ENCODE assay signal across 25 cellular contexts in genomic region chr17:76924345-76925332, GRCh38. TPM values are rescaled to one million over a fixed set of nuclear protein-coding genes. Genes with fewer than 3 reads are reported as not detected.
DNase-seq lines count a peak whose midpoint lies in the region; ATAC-seq and TF ChIP-seq lines count a peak whose summit lies in the region.
"Had no signal": no experiment of that assay in that cellular context is flagged by ENCODE, and none has a peak within 500 bp of the region (broad histone marks: within the 10 kb centered on the region; RNA-seq: fewer than 3 reads in every experiment).

No MANE protein-coding gene starts in this region.

- no peak overlapping the region for H3K9ac ChIP-seq in endodermal cell (ENCODE audit: extremely low read depth, low read length, poor library complexity, severe bottlenecking)
- H3K9ac ChIP-seq: GM23248 had no signal

- intact Hi-C loops in Panc1 (cut with micrococcal nuclease; ENCODE audit: unreplicated experiment) (no loop called here), upper lobe of right lung (cut with DNase I) (no loop called here), psoas muscle (cut with DNase I) (no loop called here)

- H3K4me1 ChIP-seq in Panc1 (ENCODE audit: control insufficient read depth, insufficient read depth, low read length) (peaks cover 14% of the 10 kb centered on the region; the same call in 1 of the 2 replicates), endodermal cell (ENCODE audit: control insufficient read depth, insufficient read depth, low read length) (no peaks in the 10 kb centered on the region), upper lobe of right lung (no peaks in the 10 kb centered on the region), psoas muscle (no peaks in the 10 kb centered on the region)
- H3K4me1 ChIP-seq: SJSA1, suprapubic skin had no signal

- CTCF ChIA-PET in Panc1 (lab: Charles Lee) = interaction anchor here (0.7 kb wide), 1 partner anchor 121 kb away, joined by 3 read pairs; no protein-coding TSS in a partner anchor

- POLR2A ChIA-PET in Panc1 (lab: Charles Lee) = no interaction called here

- no peak overlapping the region for H3K4me3 Mint-ChIP-seq in endodermal cell
- H3K4me3 Mint-ChIP-seq: activated naive CD4-positive, alpha-beta T cell treated with anti-CD3 and anti-CD28 coated beads, Interleukin-2, amount 50 U/mL, for 24 hours; activated T-helper 17 cell treated with anti-CD3 and anti-CD28 coated beads, Interleukin-2, amount 50 U/mL, for 72 hours; dendritic cell treated with granulocyte-macrophage colony-stimulating factor and Interleukin-4, amounts not matched to agents 40 ng/mL and 50 ng/mL, for 4 days; naive B cell; T-helper 1 cell treated with Interleukin-12 subunit alpha and Interleukin-12 subunit beta and Interleukin-4 antibody, amounts not matched to agents 30 μg/mL and 1 μg/mL, for 36 hours had no signal

- H3K9me3 Mint-ChIP-seq in endodermal cell = no peaks in the 10 kb centered on the region
- H3K9me3 Mint-ChIP-seq: activated naive CD4-positive, alpha-beta T cell treated with anti-CD3 and anti-CD28 coated beads, Interleukin-2, amount 50 U/mL, for 24 hours; activated T-helper 17 cell treated with anti-CD3 and anti-CD28 coated beads, Interleukin-2, amount 50 U/mL, for 72 hours; dendritic cell treated with granulocyte-macrophage colony-stimulating factor and Interleukin-4, amounts not matched to agents 40 ng/mL and 50 ng/mL, for 4 days; naive B cell; T-helper 1 cell treated with Interleukin-12 subunit alpha and Interleukin-12 subunit beta and Interleukin-4 antibody, amounts not matched to agents 30 μg/mL and 1 μg/mL, for 36 hours had no signal

- no peaks in the 10 kb centered on the region for H3K9me3 ChIP-seq in Panc1 (ENCODE audit: control insufficient read depth, insufficient read depth, low read depth, low read length)
- no peaks in the 10 kb centered on the region for H3K9me3 ChIP-seq in endodermal cell (ENCODE audit: control insufficient read depth, low read length)
- H3K9me3 ChIP-seq in upper lobe of right lung = no peaks in the 10 kb centered on the region
- H3K9me3 ChIP-seq in psoas muscle = no peaks in the 10 kb centered on the region
- H3K9me3 ChIP-seq: ascending aorta, left ventricle myocardium inferior, SJSA1, suprapubic skin had no signal

- H3K4me1 Mint-ChIP-seq in endodermal cell = peaks cover 10% of the 10 kb centered on the region
- H3K4me1 Mint-ChIP-seq: activated naive CD4-positive, alpha-beta T cell treated with anti-CD3 and anti-CD28 coated beads, Interleukin-2, amount 50 U/mL, for 24 hours; activated T-helper 17 cell treated with anti-CD3 and anti-CD28 coated beads, Interleukin-2, amount 50 U/mL, for 72 hours; naive B cell had no signal

- DNase-seq in NCI-H2196 (lab: John Stamatoyannopoulos, UW; ENCODE audit: unreplicated experiment) (peak; percentile 18), NCI-H2196 treated with DMSO at 0.1 percent for 48 hours (lab: John Stamatoyannopoulos, UW; ENCODE audit: unreplicated experiment) (no peak), DMS153 (lab: John Stamatoyannopoulos, UW) (peak; percentile 75), Panc1 (ENCODE audit: low read depth, low spot score) (no peak), endodermal cell (no peak), upper lobe of right lung (no peak), psoas muscle (no peak)
- DNase-seq: activated CD4-positive, alpha-beta T cell treated with anti-CD3 and anti-CD28 coated beads for 4 hours; KG1; left ventricle myocardium inferior; naive B cell; NCI-H1694 treated with DMSO at 0.1 percent for 48 hours; NCI-H345; NK-92 treated with Interleukin-12 subunit alpha and Interleukin-12 subunit beta, amount 100 ng/mL, for 24 hours; occipital lobe had no signal

- no peak overlapping the region for H3K27ac Mint-ChIP-seq in endodermal cell
- H3K27ac Mint-ChIP-seq: activated naive CD4-positive, alpha-beta T cell treated with anti-CD3 and anti-CD28 coated beads, Interleukin-2, amount 50 U/mL, for 24 hours; activated T-helper 17 cell treated with anti-CD3 and anti-CD28 coated beads, Interleukin-2, amount 50 U/mL, for 72 hours; dendritic cell treated with granulocyte-macrophage colony-stimulating factor and Interleukin-4, amounts not matched to agents 40 ng/mL and 50 ng/mL, for 4 days had no signal

- ATAC-seq in Panc1 (peak; percentile 62), upper lobe of right lung (no peak), psoas muscle (no peak), HG02870 (IDR thresholded peaks at IDR 0.05; ENCODE audit: unreplicated experiment) (no peak)
- ATAC-seq: activated T-helper 17 cell treated with anti-CD3 and anti-CD28 coated beads, Interleukin-2, amount 50 U/mL, for 72 hours had no signal

- H3K27ac ChIP-seq in Panc1 (ENCODE audit: low read length) (no peak overlapping the region; the same call in 1 of the 2 replicates), endodermal cell (ENCODE audit: low read depth, low read length) (peak overlapping the region; percentile 24), upper lobe of right lung (no peak overlapping the region), psoas muscle (no peak overlapping the region)
- H3K27ac ChIP-seq: ascending aorta, GM23248, left ventricle myocardium inferior, SJSA1, suprapubic skin had no signal

- no peaks in the 10 kb centered on the region; the same call in 1 of the 2 replicates for H3K36me3 ChIP-seq in Panc1 (ENCODE audit: control insufficient read depth, insufficient read depth, low read length)
- H3K36me3 ChIP-seq in endodermal cell (ENCODE audit: control insufficient read depth, insufficient read depth, low read length) = no peaks in the 10 kb centered on the region
- H3K36me3 ChIP-seq in upper lobe of right lung = no peaks in the 10 kb centered on the region
- H3K36me3 ChIP-seq in psoas muscle (ENCODE audit: insufficient read depth in 1 of 2, low read depth in 1 of 2) = no peaks in the 10 kb centered on the region
- H3K36me3 ChIP-seq: ascending aorta, left ventricle myocardium inferior, suprapubic skin had no signal

- BruUV-seq in Panc1 (replicated peaks; lab: Mats Ljungman, UMichigan) = no TSS peak

- peaks cover 9% of the 10 kb centered on the region for H3K27me3 Mint-ChIP-seq in endodermal cell (ENCODE audit: insufficient read depth)
- H3K27me3 Mint-ChIP-seq: activated naive CD4-positive, alpha-beta T cell treated with anti-CD3 and anti-CD28 coated beads, Interleukin-2, amount 50 U/mL, for 24 hours had no signal

- TF ChIP-seq CTCF in Panc1 (IDR thresholded peaks at IDR 0.05) = no peak
- TF ChIP-seq CTCF in endodermal cell (conservative IDR thresholded peaks at IDR 0.05) = no peak
- TF ChIP-seq CTCF in upper lobe of right lung (IDR thresholded peaks at IDR 0.05) = no peak
- TF ChIP-seq CTCF in psoas muscle (IDR thresholded peaks at IDR 0.05) = no peak

- H3K27me3 ChIP-seq in Panc1 (ENCODE audit: control insufficient read depth, insufficient read depth, low read length) (no peaks in the 10 kb centered on the region), endodermal cell (ENCODE audit: control insufficient read depth, insufficient read depth, low read length, poor library complexity, severe bottlenecking) (no peaks in the 10 kb centered on the region), upper lobe of right lung (peaks cover 30% of the 10 kb centered on the region), psoas muscle (ENCODE audit: insufficient read depth in 3 of 3, low read length in 2 of 3) (peaks cover 0 to 14% (median 5%) of the 10 kb centered on the region in 3 donors)
- H3K27me3 ChIP-seq: ascending aorta, SJSA1 had no signal

- WGBS in endodermal cell (ENCODE audit: insufficient coverage in 1 of 2, insufficient read length in 1 of 2), 2 experiments = 88 to 89% methylated on average over 17 to 27 of the region's 32 CpGs
- 67 to 74% (median 69%) methylated on average over 28 to 32 of the region's 32 CpGs for WGBS in psoas muscle, 3 donors

- H3K36me3 Mint-ChIP-seq in endodermal cell (ENCODE audit: low read depth) = no peaks in the 10 kb centered on the region
- H3K36me3 Mint-ChIP-seq: activated naive CD4-positive, alpha-beta T cell treated with anti-CD3 and anti-CD28 coated beads, Interleukin-2, amount 50 U/mL, for 24 hours; naive B cell had no signal

- in situ Hi-C loops in Panc1 (cut with HindIII; ENCODE audit: low pct_unique_long_range_greater_than_20kb, low sequenced_read_pairs) = no loop called here

- H3K4me3 ChIP-seq in Panc1 (ENCODE audit: low read depth in 2 of 2, low read length in 2 of 2) = no peak overlapping the region
- H3K4me3 ChIP-seq in endodermal cell (ENCODE audit: low read length) = no peak overlapping the region
- no peak overlapping the region for H3K4me3 ChIP-seq in upper lobe of right lung
- H3K4me3 ChIP-seq in psoas muscle = no peak overlapping the region
- H3K4me3 ChIP-seq: ascending aorta, GM23248, left ventricle myocardium inferior, SJSA1, smooth muscle cell, suprapubic skin had no signal

RNA-seq across cellular contexts. Expression of gene MGAT5B, which starts 56.4 kb away (rescaled TPM):
- total RNA-seq in Panc1 (2021; ENCODE audit: unreplicated experiment) (34.9 TPM), endodermal cell (1 to 10 TPM; 2.9 to 3.3 TPM), upper lobe of right lung (2.0 TPM), psoas muscle (under 1 TPM in 2 of 4 donors, not detected in 2; 0.06 to 0.34 TPM)
- polyA plus RNA-seq in Panc1 (2012; ENCODE audit: insufficient read length) = 22.1 TPM
- 7.2 TPM for polyA plus RNA-seq in endodermal cell (2013, experiment 1 of 2)
- polyA plus RNA-seq in endodermal cell (2013, experiment 2 of 2) = 7.2 TPM
- polyA plus RNA-seq in psoas muscle = under 1 TPM in 2 of 3 donors, not detected in 1; 0.03 to 0.04 TPM
- total RNA-seq: ascending aorta had no signal

Comparison
In these comparisons a context has a peak if more than half of its experiments do, and no peak if none do; other contexts are left out.
1. DNase-seq: peak in NCI-H2196 (single experiment) and DMS153 (single experiment); none in NCI-H2196 treated with DMSO at 0.1 percent for 48 hours (single experiment), Panc1 (single experiment), endodermal cell (single experiment), upper lobe of right lung (single experiment) and psoas muscle (0 of 2).